In genomic region chr1:8970870-8971337, GRCh38 we compare ENCODE assay signal across 10 cellular contexts. TPM values are rescaled to one million over a fixed set of nuclear protein-coding genes. Genes with fewer than 3 reads are reported as not detected.
A peak's percentile ranks its signal among the peaks of the same experiment; 100 is the strongest.
DNase-seq lines count a peak whose midpoint lies in the region; ATAC-seq, FAIRE-seq and TF ChIP-seq lines count a peak whose summit lies in the region.
"Had no signal": no experiment of that assay in that cellular context is flagged by ENCODE, and none has a peak within 500 bp of the region (broad histone marks: within the 10 kb centered on the region; RNA-seq: fewer than 3 reads in every experiment).

No MANE protein-coding gene starts in this region.

- H3K27ac ChIP-seq in endodermal cell (ENCODE audit: low read depth, low read length), result no peak overlapping the region

- peaks cover 62% of the 10 kb centered on the region for H3K4me1 Mint-ChIP-seq in activated naive CD8-positive, alpha-beta T cell (ENCODE audit: low read depth)
- no peaks in the 10 kb centered on the region for H3K4me1 Mint-ChIP-seq in endodermal cell

- no peaks in the 10 kb centered on the region for H3K27me3 Mint-ChIP-seq in activated naive CD8-positive, alpha-beta T cell
- H3K27me3 Mint-ChIP-seq in endodermal cell (ENCODE audit: insufficient read depth), result no peaks in the 10 kb centered on the region

- H3K4me3 Mint-ChIP-seq in activated naive CD8-positive, alpha-beta T cell, result peak overlapping the region; percentile 98
- no peak overlapping the region for H3K4me3 Mint-ChIP-seq in endodermal cell

- H3K9me3 Mint-ChIP-seq in activated naive CD8-positive, alpha-beta T cell (ENCODE audit: low read depth), result no peaks in the 10 kb centered on the region
- no peaks in the 10 kb centered on the region for H3K9me3 Mint-ChIP-seq in endodermal cell

- no peak overlapping the region for H3K4me3 ChIP-seq in endodermal cell (ENCODE audit: low read length)

- no peak for FAIRE-seq in RCC 7860 (lab: Jason Lieb, UNC)
- FAIRE-seq: endothelial cell of umbilical vein had no signal

- TF ChIP-seq CTCF in endodermal cell (conservative IDR thresholded peaks at IDR 0.05), result no peak

- no peaks in the 10 kb centered on the region for H3K36me3 Mint-ChIP-seq in activated naive CD8-positive, alpha-beta T cell
- H3K36me3 Mint-ChIP-seq in endodermal cell (ENCODE audit: low read depth), result no peaks in the 10 kb centered on the region

- no peaks in the 10 kb centered on the region for H3K27me3 ChIP-seq in endodermal cell (ENCODE audit: control insufficient read depth, insufficient read depth, low read length, poor library complexity, severe bottlenecking)

- no peaks in the 10 kb centered on the region for H3K4me1 ChIP-seq in endodermal cell (ENCODE audit: control insufficient read depth, insufficient read depth, low read length)

- H3K27ac Mint-ChIP-seq in activated naive CD8-positive, alpha-beta T cell, result peak overlapping the region; percentile 99
- H3K27ac Mint-ChIP-seq in endodermal cell, result no peak overlapping the region

- WGBS in endodermal cell (ENCODE audit: insufficient coverage in 1 of 2, insufficient read length in 1 of 2), 2 experiments, result 91 to 94% methylated on average over 4 to 9 of the region's 9 CpGs

- DNase-seq in stimulated activated CD4-positive, alpha-beta T cell treated with anti-CD3 and anti-CD28 coated beads, Interleukin-15, amount 100 ng/mL, for 24 hours, result peak; percentile 55
- no peak for DNase-seq in stimulated activated CD4-positive, alpha-beta T cell treated with anti-CD3 and anti-CD28 coated beads, Interleukin-4, amount 100 ng/mL, for 1 hour
- DNase-seq in RCC 7860 (ENCODE audit: low spot score) (peak; percentile 57), endodermal cell (no peak), NCI-H524 (lab: John Stamatoyannopoulos, UW) (no peak)
- peak; percentile 67 for DNase-seq in stimulated activated naive CD8-positive, alpha-beta T cell treated with anti-CD3 and anti-CD28 coated beads, Interleukin-15, Interleukin-2, amounts not matched to agents 100 U/mL and 50 U/mL, for 24 hours

- peak; percentile 87 for ATAC-seq in stimulated activated naive CD8-positive, alpha-beta T cell treated with anti-CD3 and anti-CD28 coated beads, Interleukin-15, Interleukin-2, amounts not matched to agents 100 U/mL and 50 U/mL, for 24 hours
- ATAC-seq in HG02970 (IDR thresholded peaks at IDR 0.05; ENCODE audit: low FRiP score, unreplicated experiment), result no peak

- H3K36me3 ChIP-seq in endodermal cell (ENCODE audit: control insufficient read depth, insufficient read depth, low read length), result no peaks in the 10 kb centered on the region

- H3K9ac ChIP-seq in endodermal cell (ENCODE audit: extremely low read depth, low read length, poor library complexity, severe bottlenecking), result no peak overlapping the region

- no peaks in the 10 kb centered on the region for H3K9me3 ChIP-seq in endodermal cell (ENCODE audit: control insufficient read depth, low read length)

RNA-seq across cellular contexts. Expression of gene CA6, which starts 25.2 kb away (rescaled TPM):
- total RNA-seq in endodermal cell, result not detected
- polyA plus RNA-seq in endodermal cell (2013, experiment 1 of 2), result not detected
- polyA plus RNA-seq in endodermal cell (2013, experiment 2 of 2), result not detected
- total RNA-seq: endothelial cell of umbilical vein had no signal
- polyA plus RNA-seq: endothelial cell of umbilical vein had no signal

RNA-seq across cellular contexts. Expression of gene SLC2A7, which starts 55.3 kb away (rescaled TPM):
- total RNA-seq in endodermal cell, result not detected
- polyA plus RNA-seq in endodermal cell (2013, experiment 1 of 2), result not detected
- polyA plus RNA-seq in endodermal cell (2013, experiment 2 of 2), result not detected
- total RNA-seq: endothelial cell of umbilical vein; T-helper 2 cell treated with Interferon-gamma antibody and Interleukin-4, amounts not matched to agents 100 ng/mL and 5 ng/mL, for 36 hours had no signal
- polyA plus RNA-seq: endothelial cell of umbilical vein had no signal

Comparison
In these comparisons a context has a peak if more than half of its experiments do, and no peak if none do; other contexts are left out.
1. DNase-seq: peak in stimulated activated CD4-positive, alpha-beta T cell treated with anti-CD3 and anti-CD28 coated beads, Interleukin-15, amount 100 ng/mL, for 24 hours (single experiment), RCC 7860 (single experiment) and stimulated activated naive CD8-positive, alpha-beta T cell treated with anti-CD3 and anti-CD28 coated beads, Interleukin-15, Interleukin-2, amounts not matched to agents 100 U/mL and 50 U/mL, for 24 hours (single experiment); none in stimulated activated CD4-positive, alpha-beta T cell treated with anti-CD3 and anti-CD28 coated beads, Interleukin-4, amount 100 ng/mL, for 1 hour (single experiment), endodermal cell (single experiment) and NCI-H524 (0 of 2).